7 cellular contexts compared by ENCODE assay signal in genomic region chr7:153440781-153441180, GRCh38.
"Had no signal": no experiment of that assay in that cellular context is flagged by ENCODE, and none has a peak within 500 bp of the region (broad histone marks: within the 10 kb centered on the region; RNA-seq: fewer than 3 reads in every experiment).

No MANE protein-coding gene starts in this region.

- H3K27ac Mint-ChIP-seq: H9 had no signal

- H3K4me3 ChIP-seq: GM23338 had no signal

- H3K4me3 Mint-ChIP-seq: GM23338, H9 had no signal

- ATAC-seq: GM23338 had no signal

- FAIRE-seq: H1, H54, HTR-8/SVneo had no signal

- H3K4me2 ChIP-seq: GM23338 had no signal

- DNase-seq: H9, HCEC 1CT, IMR-90 had no signal

- H2AFZ ChIP-seq: GM23338 had no signal

- H3K4me1 Mint-ChIP-seq: GM23338, H9 had no signal
